Comparison of ENCODE assay signal across 8 cellular contexts in genomic region chr11:71927813-71928738, GRCh38. TPM values are rescaled to one million over a fixed set of nuclear protein-coding genes. Genes with fewer than 3 reads are reported as not detected.
DNase-seq lines count a peak whose midpoint lies in the region; ATAC-seq and TF ChIP-seq lines count a peak whose summit lies in the region.

Gene XNDC1N (minus strand): TSS chr11:71928594. CDS start chr11:71923353, 5,241 bp downstream.

- TF ChIP-seq CTCF in DOHH2 (IDR thresholded peaks at IDR 0.05; ENCODE audit: low read depth, low read length, poor library complexity, severe bottlenecking) (no peak), testis (IDR thresholded peaks at IDR 0.05) (no peak)

- peak within 1 kb of the TSS; percentile 65 for H3K4me2 ChIP-seq in DOHH2 (ENCODE audit: low read length)

- 0 to 1% methylated on average over 41 of the region's 41 CpGs for WGBS in testis, 2 donors

- peaks cover 62% of the 10 kb centered on the region for H3K79me2 ChIP-seq in DOHH2 (ENCODE audit: control insufficient read depth, low read length)

- peak; percentile 63 for ATAC-seq in GM21717 (IDR thresholded peaks at IDR 0.05; ENCODE audit: unreplicated experiment)
- ATAC-seq in activated T-cell treated with anti-CD3 and anti-CD28 coated beads, Interleukin-2, amount 50 U/mL, for 72 hours (replicated peaks in 1 of 2) = peak; percentile 83 to 84

- H3K27ac ChIP-seq in DOHH2 (ENCODE audit: low read depth, low read length) = peak within 1 kb of the TSS; percentile 80
- H3K27ac ChIP-seq in testis = peak within 1 kb of the TSS; percentile 88 to 90

- H3K36me3 ChIP-seq in DOHH2 (ENCODE audit: control insufficient read depth, low read length) (peaks cover 29% of the 10 kb centered on the region), neuron (ENCODE audit: insufficient read depth, low read length) (peaks cover 9% of the 10 kb centered on the region), testis (ENCODE audit: low read depth, missing control alignments) (no peaks in the 10 kb centered on the region)

- H3K9me3 ChIP-seq in DOHH2 (ENCODE audit: control insufficient read depth, insufficient read depth, low read length) = no peaks in the 10 kb centered on the region
- H3K9me3 ChIP-seq in neuron (ENCODE audit: low read length) = no peaks in the 10 kb centered on the region
- H3K9me3 ChIP-seq in testis = no peaks in the 10 kb centered on the region

- H3K36me3 Mint-ChIP-seq in IgD-negative memory B cell = no peaks in the 10 kb centered on the region
- H3K36me3 Mint-ChIP-seq in activated T-cell treated with anti-CD3 and anti-CD28 coated beads, Interleukin-2, amount 50 U/mL, for 72 hours (ENCODE audit: insufficient read depth in 2 of 2) = peaks cover 11 to 14% of the 10 kb centered on the region in 2 donors

- H3K27me3 Mint-ChIP-seq in IgD-negative memory B cell = no peaks in the 10 kb centered on the region
- no peaks in the 10 kb centered on the region for H3K27me3 Mint-ChIP-seq in activated T-cell treated with anti-CD3 and anti-CD28 coated beads, Interleukin-2, amount 50 U/mL, for 72 hours (ENCODE audit: low read depth)

- peak within 1 kb of the TSS; percentile 72 for H2AFZ ChIP-seq in neuron (ENCODE audit: low read depth, low read length)

- no peak for TF ChIP-seq POLR2A in testis (IDR thresholded peaks at IDR 0.05)

- intact Hi-C loops in testis (cut with DNase I; ENCODE audit: low total_unique reads) = no loop called here

- H3K27ac Mint-ChIP-seq in IgD-negative memory B cell = peak within 1 kb of the TSS; percentile 92 to 98 (median 96)
- H3K27ac Mint-ChIP-seq in activated T-cell treated with anti-CD3 and anti-CD28 coated beads, Interleukin-2, amount 50 U/mL, for 72 hours = peak within 1 kb of the TSS; percentile 100

- peak within 1 kb of the TSS; percentile 94 to 100 (median 96) for H3K4me3 Mint-ChIP-seq in IgD-negative memory B cell
- H3K4me3 Mint-ChIP-seq in activated T-cell treated with anti-CD3 and anti-CD28 coated beads, Interleukin-2, amount 50 U/mL, for 72 hours = peak within 1 kb of the TSS; percentile 99

- H3K4me1 Mint-ChIP-seq in IgD-negative memory B cell = peaks cover 29 to 44% (median 31%) of the 10 kb centered on the region in 3 donors
- H3K4me1 Mint-ChIP-seq in activated T-cell treated with anti-CD3 and anti-CD28 coated beads, Interleukin-2, amount 50 U/mL, for 72 hours (ENCODE audit: low read depth) = peaks cover 46% of the 10 kb centered on the region

- H3F3A ChIP-seq in DOHH2 (ENCODE audit: control insufficient read depth, insufficient read depth) = no peaks in the 10 kb centered on the region; the same call in 1 of the 2 replicates

- H4K20me1 ChIP-seq in DOHH2 (ENCODE audit: control insufficient read depth, insufficient read depth, low read depth, low read length) = no peaks in the 10 kb centered on the region

- peak; percentile 100 for DNase-seq in OCI-M1 (lab: John Stamatoyannopoulos, UW)
- DNase-seq in activated T-cell treated with anti-CD3 and anti-CD28 coated beads, Interleukin-2, amount 50 U/mL, for 72 hours = peak; percentile 70 to 85
- DNase-seq in fibroblast of the conjunctiva (ENCODE audit: low read depth) = peak; percentile 58
- DNase-seq in testis = peak; percentile 89

- no peaks in the 10 kb centered on the region for H3K9me2 ChIP-seq in DOHH2 (replicated peaks; ENCODE audit: control insufficient read depth, low read length)

- H3K27me3 ChIP-seq in DOHH2 (ENCODE audit: control insufficient read depth, low read length) (no peaks in the 10 kb centered on the region), neuron (ENCODE audit: insufficient read depth, low read length) (no peaks in the 10 kb centered on the region), testis (no peaks in the 10 kb centered on the region)

- H3K9me3 Mint-ChIP-seq in IgD-negative memory B cell = no peaks in the 10 kb centered on the region
- H3K9me3 Mint-ChIP-seq in activated T-cell treated with anti-CD3 and anti-CD28 coated beads, Interleukin-2, amount 50 U/mL, for 72 hours = no peaks in the 10 kb centered on the region

- H3K4me3 ChIP-seq in DOHH2 (ENCODE audit: low read length) (peak within 1 kb of the TSS; percentile 93), neuron (ENCODE audit: low read length) (peak within 1 kb of the TSS; percentile 74), testis (peak within 1 kb of the TSS; percentile 79 to 81)

- H3K4me1 ChIP-seq in DOHH2 (ENCODE audit: control insufficient read depth, low read length) (peaks cover 43% of the 10 kb centered on the region), neuron (ENCODE audit: insufficient read depth, low read length) (peaks cover 11% of the 10 kb centered on the region), testis (peaks cover 13% of the 10 kb centered on the region)

RNA-seq across cellular contexts. Expression of gene XNDC1N, which starts in this region (rescaled TPM):
- 3.3 TPM for polyA plus RNA-seq in IgD-negative memory B cell
- 10 to 100 TPM; 21.7 to 30.1 TPM for total RNA-seq in activated T-cell treated with anti-CD3 and anti-CD28 coated beads, Interleukin-2, amount 50 U/mL, for 72 hours
- 10 to 100 TPM in 1 of 2 donors, 1 to 10 TPM in 1; 9.0 to 14.5 TPM for total RNA-seq in testis
- polyA plus RNA-seq in testis (ENCODE audit: insufficient read depth, low read depth, low replicate concordance) = 5.0 TPM

Comparison
In these comparisons a context has a peak if more than half of its experiments do, and no peak if none do; other contexts are left out.
1. Peak in every context shown above with its lines: DNase-seq, ATAC-seq, H3K4me3 ChIP-seq and H3K27ac ChIP-seq.